20 cellular contexts compared by ENCODE assay signal in the genomic region with DNA sequence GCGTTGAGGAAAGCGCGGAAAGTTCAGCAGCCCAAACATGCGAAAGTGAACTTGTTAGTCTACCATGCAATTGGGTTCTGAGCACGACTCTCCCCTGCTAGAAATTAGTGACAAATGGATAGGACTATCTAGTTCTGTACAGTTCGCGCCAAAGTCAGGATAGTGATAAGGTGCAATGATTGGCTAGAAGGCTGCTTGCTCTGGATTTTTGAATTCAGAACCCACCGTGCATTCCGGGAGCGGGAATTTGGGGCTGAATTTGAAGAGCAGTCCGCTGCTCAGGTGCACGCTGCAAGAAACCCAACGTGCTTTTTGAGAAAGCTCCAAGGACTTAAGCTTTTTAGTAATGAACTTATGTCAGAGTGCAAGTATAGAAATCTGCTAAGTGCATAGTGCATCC. TPM values are rescaled to one million over a fixed set of nuclear protein-coding genes. Genes with fewer than 3 reads are reported as not detected.
A peak's percentile ranks its signal among the peaks of the same experiment; 100 is the strongest.
DNase-seq lines count a peak whose midpoint lies in the region; ATAC-seq, FAIRE-seq and TF ChIP-seq lines count a peak whose summit lies in the region.
"Had no signal": no experiment of that assay in that cellular context is flagged by ENCODE, and none has a peak within 500 bp of the region (broad histone marks: within the 10 kb centered on the region; RNA-seq: fewer than 3 reads in every experiment).

No MANE protein-coding gene starts in this region.

- peaks cover 5% of the 10 kb centered on the region for H3K4me1 ChIP-seq in mammary epithelial cell (ENCODE audit: insufficient read depth, low read length)
- H3K4me1 ChIP-seq in HUES6 (ENCODE audit: control insufficient read depth, insufficient read depth, low read length) = peaks cover 10% of the 10 kb centered on the region; the same call in 1 of the 2 replicates
- peaks cover 13% of the 10 kb centered on the region for H3K4me1 ChIP-seq in vagina
- no peaks in the 10 kb centered on the region for H3K4me1 ChIP-seq in HepG2 (ENCODE audit: insufficient read depth, low read length)
- H3K4me1 ChIP-seq: Caco-2 had no signal

- peaks cover 26% of the 10 kb centered on the region for H3K27me3 Mint-ChIP-seq in MCF 10A (ENCODE audit: insufficient read depth, unreplicated experiment)
- peaks cover 30% of the 10 kb centered on the region for H3K27me3 Mint-ChIP-seq in activated CD8-positive, alpha-beta T cell treated with anti-CD3 and anti-CD28 coated beads for 36 hours

- no peaks in the 10 kb centered on the region for H3K9me3 Mint-ChIP-seq in MCF 10A (ENCODE audit: unreplicated experiment)
- H3K9me3 Mint-ChIP-seq in activated CD8-positive, alpha-beta T cell treated with anti-CD3 and anti-CD28 coated beads for 36 hours = no peaks in the 10 kb centered on the region
- H3K9me3 Mint-ChIP-seq: CD4-positive, CD25-positive, alpha-beta regulatory T cell had no signal

- H3K9me3 ChIP-seq in mammary epithelial cell (replicated peaks; ENCODE audit: insufficient read depth, low read length) (peaks cover 8% of the 10 kb centered on the region), HUES6 (ENCODE audit: control insufficient read depth, insufficient read depth, low read depth, low read length) (no peaks in the 10 kb centered on the region), iPS-18c (ENCODE audit: control insufficient read depth, insufficient read depth, low read length) (peaks cover 5% of the 10 kb centered on the region), vagina (no peaks in the 10 kb centered on the region), HepG2 (ENCODE audit: low read length) (no peaks in the 10 kb centered on the region)
- H3K9me3 ChIP-seq: Caco-2 had no signal

- no peak overlapping the region for H2AFZ ChIP-seq in mammary epithelial cell (ENCODE audit: low read depth, low read length)
- no peak overlapping the region for H2AFZ ChIP-seq in HepG2 (ENCODE audit: low read length)

- in situ Hi-C loops in mammary epithelial cell (cut with MboI; ENCODE audit: low sequenced_read_pairs in 2 of 2) (no loop called here), HepG2 (cut with HindIII; ENCODE audit: extremely low pct_ligation_motif_present, low pct_unique_long_range_greater_than_20kb) (no loop called here)

- no peak overlapping the region for H3K27ac Mint-ChIP-seq in MCF 10A (ENCODE audit: low read depth, unreplicated experiment)
- no peak overlapping the region for H3K27ac Mint-ChIP-seq in activated CD8-positive, alpha-beta T cell treated with anti-CD3 and anti-CD28 coated beads for 36 hours
- H3K27ac Mint-ChIP-seq: CD4-positive, CD25-positive, alpha-beta regulatory T cell had no signal

- 39% methylated on average over 10 of the region's 13 CpGs for WGBS in mammary epithelial cell (ENCODE audit: low coverage, missing lambda C conversion rate)
- 42% methylated on average over 8 of the region's 13 CpGs for WGBS in HepG2 (ENCODE audit: low lambda C conversion rate)

- TF ChIP-seq EP300 in HepG2 (IDR thresholded peaks at IDR 0.05; ENCODE audit: low read depth in 2 of 2, low read length in 2 of 2) (no peak), HepG2 (CRISPR knock-in tag; IDR thresholded peaks at IDR 0.05; ENCODE audit: borderline replicate concordance) (no peak)

- no peak for TF ChIP-seq CTCF in mammary epithelial cell (conservative IDR thresholded peaks at IDR 0.05 in 1 of 2, IDR thresholded peaks at IDR 0.05 in 1 of 2; ENCODE audit: extremely low read depth in 1 of 2, insufficient read depth in 1 of 2, low read depth in 1 of 2, low read length in 2 of 2)
- no peak for TF ChIP-seq CTCF in MCF 10A (IDR thresholded peaks at IDR 0.05; ENCODE audit: unreplicated experiment)
- no peak for TF ChIP-seq CTCF in vagina (IDR thresholded peaks at IDR 0.05)
- no peak for TF ChIP-seq CTCF in activated CD8-positive, alpha-beta T cell treated with anti-CD3 and anti-CD28 coated beads for 36 hours (IDR thresholded peaks at IDR 0.05)
- TF ChIP-seq CTCF in HepG2 (CRISPR knock-in tag; IDR thresholded peaks at IDR 0.05) = no peak

- TF ChIP-seq POLR2A in vagina (IDR thresholded peaks at IDR 0.05) (no peak), HepG2 (IDR thresholded peaks at IDR 0.05; ENCODE audit: insufficient read depth in 1 of 2, low read depth in 2 of 2, low read length in 2 of 2) (no peak)

- no peak for ATAC-seq in activated CD8-positive, alpha-beta T cell treated with anti-CD3 and anti-CD28 coated beads for 36 hours
- no peak for ATAC-seq in HepG2

- CTCF ChIA-PET in mammary epithelial cell (lab: Charles Lee; ENCODE audit: low non-redundant PET) (no interaction called here), MCF 10A (lab: Yijun Ruan, JAX) (no interaction called here), HepG2 (lab: Yijun Ruan, JAX; ENCODE audit: low intra/inter-chr PET ratio, low total read pairs) (no interaction called here)
- CTCF ChIA-PET in activated CD8-positive, alpha-beta T cell treated with anti-CD3 and anti-CD28 coated beads for 36 hours (lab: Charles Lee) = no interaction called here

- H3K4me1 Mint-ChIP-seq in MCF 10A (ENCODE audit: insufficient read depth, unreplicated experiment) = no peaks in the 10 kb centered on the region
- H3K4me1 Mint-ChIP-seq in activated CD8-positive, alpha-beta T cell treated with anti-CD3 and anti-CD28 coated beads for 36 hours (ENCODE audit: low read depth) = peaks cover 5% of the 10 kb centered on the region

- H3K4me3 Mint-ChIP-seq in MCF 10A (ENCODE audit: unreplicated experiment) = no peak overlapping the region
- no peak overlapping the region for H3K4me3 Mint-ChIP-seq in activated CD8-positive, alpha-beta T cell treated with anti-CD3 and anti-CD28 coated beads for 36 hours

- POLR2A ChIA-PET in MCF 10A (lab: Yijun Ruan, JAX) = no interaction called here
- POLR2A ChIA-PET in activated CD8-positive, alpha-beta T cell treated with anti-CD3 and anti-CD28 coated beads for 36 hours (lab: Charles Lee) = no interaction called here
- POLR2A ChIA-PET in HepG2 (lab: Yijun Ruan, JAX) = no interaction called here

- peak overlapping the region; percentile 42 for H3K4me2 ChIP-seq in mammary epithelial cell (ENCODE audit: insufficient read depth, low read depth, low read length)
- no peak overlapping the region for H3K4me2 ChIP-seq in HepG2 (ENCODE audit: low read depth, low read length)

- no peak for FAIRE-seq in HepG2 (lab: Jason Lieb, UNC)
- FAIRE-seq: GM12892, H54 had no signal

- H3K4me3 ChIP-seq in mammary epithelial cell (replicated peaks in 1 of 3; ENCODE audit: insufficient read depth in 1 of 3, low read depth in 2 of 3, low read length in 3 of 3) = no peak overlapping the region
- peak overlapping the region; percentile 18; the same call in 1 of the 2 replicates for H3K4me3 ChIP-seq in HUES6 (ENCODE audit: low read depth, low read length)
- H3K4me3 ChIP-seq in iPS-18c (ENCODE audit: insufficient read depth, low read depth, low read length) = 0 out of 2 replicates have a peak overlapping the region, but pooled peaks have one; percentile 9
- H3K4me3 ChIP-seq in vagina = no peak overlapping the region
- H3K4me3 ChIP-seq in HepG2 (replicated peaks in 1 of 3; ENCODE audit: insufficient read depth in 1 of 3, low read depth in 2 of 3, low read length in 3 of 3) = no peak overlapping the region

- H3K27me3 ChIP-seq in mammary epithelial cell (ENCODE audit: insufficient read depth, low read length) = peaks cover 27% of the 10 kb centered on the region
- peaks cover 100% of the 10 kb centered on the region for H3K27me3 ChIP-seq in HUES6 (ENCODE audit: control insufficient read depth, insufficient read depth, low read length)
- no peaks in the 10 kb centered on the region for H3K27me3 ChIP-seq in vagina
- H3K27me3 ChIP-seq in HepG2 (ENCODE audit: control insufficient read depth in 1 of 2, insufficient read depth in 2 of 2, low read length in 2 of 2) = peaks cover 1 to 2% of the 10 kb centered on the region in 2 experiments; a peak in 1 of 5 replicates

- no peaks in the 10 kb centered on the region for H3K36me3 Mint-ChIP-seq in MCF 10A (ENCODE audit: insufficient read depth, unreplicated experiment)
- no peaks in the 10 kb centered on the region for H3K36me3 Mint-ChIP-seq in activated CD8-positive, alpha-beta T cell treated with anti-CD3 and anti-CD28 coated beads for 36 hours (ENCODE audit: low read depth)
- H3K36me3 Mint-ChIP-seq: CD4-positive, CD25-positive, alpha-beta regulatory T cell had no signal

- H4K20me1 ChIP-seq in mammary epithelial cell (ENCODE audit: insufficient read depth, low read length) = no peaks in the 10 kb centered on the region
- H4K20me1 ChIP-seq in HepG2 (ENCODE audit: insufficient read depth, low read length) = no peaks in the 10 kb centered on the region

- peak; percentile 2 for DNase-seq in mammary epithelial cell
- no peak for DNase-seq in MCF 10A (ENCODE audit: unreplicated experiment)
- DNase-seq in vagina (ENCODE audit: extremely low spot score in 2 of 2) = peak; percentile 14 to 44
- no peak for DNase-seq in activated CD8-positive, alpha-beta T cell treated with anti-CD3 and anti-CD28 coated beads for 36 hours
- DNase-seq in HepG2 (ENCODE audit: low spot score) = no peak
- DNase-seq: Caco-2; CD4-positive, CD25-positive, alpha-beta regulatory T cell; DND-41; IMR-90; Karpas-422; NCI-H1105 treated with DMSO at 0.1 percent for 48 hours; NCI-H187; NK-92 treated with Interleukin-12 subunit alpha and Interleukin-12 subunit beta, amount 100 ng/mL, for 24 hours; RPMI8226; SIG-M5 had no signal

- intact Hi-C loops in mammary epithelial cell (cut with micrococcal nuclease) (no loop called here), MCF 10A (cut with micrococcal nuclease) (no loop called here), vagina (cut with DNase I) (no loop called here), HepG2 (cut with micrococcal nuclease; ENCODE audit: unreplicated experiment) (no loop called here)
- intact Hi-C loops in activated CD8-positive, alpha-beta T cell treated with anti-CD3 and anti-CD28 coated beads for 36 hours (cut with micrococcal nuclease) = no loop called here

- BruUV-seq in mammary epithelial cell (replicated peaks; lab: Mats Ljungman, UMichigan) (no TSS peak), MCF 10A (replicated peaks; lab: Mats Ljungman, UMichigan) (no TSS peak), HepG2 (replicated peaks; lab: Mats Ljungman, UMichigan) (no TSS peak)

- TF ChIP-seq RAD21 in HepG2 (CRISPR knock-in tag; IDR thresholded peaks at IDR 0.05) = no peak

- no peaks in the 10 kb centered on the region for H3K36me3 ChIP-seq in mammary epithelial cell (ENCODE audit: insufficient read depth, low read length)
- no peaks in the 10 kb centered on the region for H3K36me3 ChIP-seq in HUES6 (ENCODE audit: control insufficient read depth, insufficient read depth, low read length)
- H3K36me3 ChIP-seq in vagina = no peaks in the 10 kb centered on the region
- no peaks in the 10 kb centered on the region for H3K36me3 ChIP-seq in HepG2 (replicated peaks in 1 of 2; ENCODE audit: control insufficient read depth in 1 of 2, insufficient read depth in 2 of 2, low read length in 2 of 2)

- no peak overlapping the region for H3K27ac ChIP-seq in mammary epithelial cell (ENCODE audit: insufficient read depth, low read depth, low read length)
- no peak overlapping the region for H3K27ac ChIP-seq in HUES6 (ENCODE audit: low read depth, low read length)
- H3K27ac ChIP-seq in vagina = no peak overlapping the region
- H3K27ac ChIP-seq in HepG2 (ENCODE audit: extremely low read length, insufficient read depth, low read length) = no peak overlapping the region

- H3K9ac ChIP-seq in mammary epithelial cell (ENCODE audit: insufficient read depth, low read length) (no peak overlapping the region), HUES6 (ENCODE audit: low read length) (no peak overlapping the region), HepG2 (ENCODE audit: insufficient read depth, low read depth, low read length) (no peak overlapping the region)

- H3K79me2 ChIP-seq in mammary epithelial cell (ENCODE audit: insufficient read depth, low read length) (no peaks in the 10 kb centered on the region), HepG2 (ENCODE audit: insufficient read depth, low read length) (no peaks in the 10 kb centered on the region)

- dilution Hi-C loops in mammary epithelial cell (cut with HindIII; ENCODE audit: low sequenced_read_pairs) = no loop called here

RNA-seq across cellular contexts. Expression of gene ESX1, which starts 0.7 kb away (rescaled TPM):
- under 1 TPM in 1 of 2 donors, not detected in 1; under 0.01 TPM for total RNA-seq in mammary epithelial cell
- not detected for polyA plus RNA-seq in mammary epithelial cell
- not detected for polyA minus RNA-seq in mammary epithelial cell
- total RNA-seq in MCF 10A (2022) = not detected in 2 replicates
- not detected for total RNA-seq in vagina
- not detected for total RNA-seq in activated CD8-positive, alpha-beta T cell treated with anti-CD3 and anti-CD28 coated beads for 36 hours
- not detected in 2 replicates for total RNA-seq in HepG2 (2016; rRNA removed; fragmentation: Illumina TruSeq; extraction: Trizol)
- not detected in 2 replicates for total RNA-seq in HepG2 (2016; cell fraction: cytosol; rRNA removed; fragmentation: Illumina TruSeq; extraction: Trizol; ENCODE audit: low read depth)
- not detected in 2 replicates for total RNA-seq in HepG2 (2016; cell fraction: insoluble cytoplasmic fraction; rRNA removed; fragmentation: Illumina TruSeq; extraction: Trizol)
- total RNA-seq in HepG2 (2016; cell fraction: membrane; rRNA removed; fragmentation: Illumina TruSeq; extraction: Trizol) = not detected in 2 replicates
- total RNA-seq in HepG2 (2016; cell fraction: nucleus; rRNA removed; fragmentation: Illumina TruSeq; extraction: Trizol) = not detected in 2 replicates
- polyA plus RNA-seq in HepG2 (2011; rRNA removed) = not detected in 2 replicates
- polyA plus RNA-seq in HepG2 (2011; cell fraction: cytosol; rRNA removed) = not detected in 2 replicates
- polyA plus RNA-seq in HepG2 (2011; cell fraction: nucleus; rRNA removed) = not detected in 2 replicates
- not detected in 2 replicates for polyA plus RNA-seq in HepG2 (2012)
- not detected in 2 replicates for polyA plus RNA-seq in HepG2 (2016; cell fraction: cytosol; fragmentation: Illumina TruSeq; extraction: Trizol; ENCODE audit: low read depth)
- not detected in 2 replicates for polyA plus RNA-seq in HepG2 (2016; cell fraction: insoluble cytoplasmic fraction; fragmentation: Illumina TruSeq; extraction: Trizol; ENCODE audit: low read depth)
- polyA plus RNA-seq in HepG2 (2016; cell fraction: membrane; fragmentation: Illumina TruSeq; extraction: Trizol; ENCODE audit: low read depth) = not detected in 2 replicates
- not detected in 2 replicates for polyA plus RNA-seq in HepG2 (2016; cell fraction: nucleus; fragmentation: Illumina TruSeq; extraction: Trizol; ENCODE audit: insufficient read depth, low read depth)
- not detected in 2 replicates for polyA minus RNA-seq in HepG2 (2011; rRNA and poly(A)+ RNA removed; ENCODE audit: low replicate concordance)
- not detected in 2 replicates for polyA minus RNA-seq in HepG2 (2011; cell fraction: cytosol; rRNA and poly(A)+ RNA removed)
- polyA minus RNA-seq in HepG2 (2011; cell fraction: nucleus; rRNA and poly(A)+ RNA removed) = not detected in 2 replicates
- total RNA-seq: Caco-2; CD4-positive, CD25-positive, alpha-beta regulatory T cell; IMR-90; OCI-LY7 had no signal
- polyA plus RNA-seq: CD4-positive, CD25-positive, alpha-beta regulatory T cell; IMR-90 had no signal

Comparison
In these comparisons a context has a peak if more than half of its experiments do, and no peak if none do; other contexts are left out.
1. DNase-seq: peak in mammary epithelial cell (single experiment) and vagina (2 of 2); none in MCF 10A (single experiment), activated CD8-positive, alpha-beta T cell treated with anti-CD3 and anti-CD28 coated beads for 36 hours (single experiment) and HepG2 (single experiment).
2. H3K4me3 ChIP-seq: peak in HUES6 (single experiment) and iPS-18c (single experiment); none in mammary epithelial cell (0 of 3), vagina (0 of 2) and HepG2 (0 of 3).